Comparison of ENCODE assay signal across 8 cellular contexts in the genomic region with DNA sequence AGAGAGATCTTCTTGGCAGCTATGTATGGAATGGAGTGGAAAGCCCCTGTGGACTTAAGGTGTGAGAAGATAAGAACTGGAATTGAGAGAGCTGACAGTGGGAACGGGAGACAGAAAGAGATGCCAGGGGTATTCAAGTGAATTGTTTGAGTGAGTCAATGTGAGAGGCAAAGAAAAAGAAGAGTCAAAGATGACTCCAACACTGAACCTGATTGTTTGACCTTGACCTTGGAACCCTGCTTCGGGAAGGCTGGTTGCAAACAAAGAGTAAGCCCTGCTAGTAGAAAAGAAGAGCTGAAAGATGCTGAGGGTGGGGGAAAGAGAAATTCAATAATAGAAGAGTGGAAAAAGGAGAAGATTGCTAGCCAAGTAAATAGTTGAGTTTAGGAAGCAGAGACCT.
"Had no signal": no experiment of that assay in that cellular context is flagged by ENCODE, and none has a peak within 500 bp of the region (broad histone marks: within the 10 kb centered on the region; RNA-seq: fewer than 3 reads in every experiment).

No MANE protein-coding gene starts in this region.

- FAIRE-seq: K562 had no signal

- H3K4me1 Mint-ChIP-seq: H9 had no signal

- H3K9me3 Mint-ChIP-seq: H9 had no signal

- H3K4me3 ChIP-seq: GM23248, K562 had no signal

- ATAC-seq: K562 had no signal

- H3K27ac Mint-ChIP-seq: H9 had no signal

- H2AFZ ChIP-seq: GM23248 had no signal

- H3K9ac ChIP-seq: GM23248 had no signal

- DNase-seq: GM23248, GOT3, H9, HCEC 1CT, IMR-90, KG1 had no signal

- H3K4me3 Mint-ChIP-seq: H9 had no signal

- H3K27ac ChIP-seq: GM23248, HL-60 had no signal
